In the genomic region with DNA sequence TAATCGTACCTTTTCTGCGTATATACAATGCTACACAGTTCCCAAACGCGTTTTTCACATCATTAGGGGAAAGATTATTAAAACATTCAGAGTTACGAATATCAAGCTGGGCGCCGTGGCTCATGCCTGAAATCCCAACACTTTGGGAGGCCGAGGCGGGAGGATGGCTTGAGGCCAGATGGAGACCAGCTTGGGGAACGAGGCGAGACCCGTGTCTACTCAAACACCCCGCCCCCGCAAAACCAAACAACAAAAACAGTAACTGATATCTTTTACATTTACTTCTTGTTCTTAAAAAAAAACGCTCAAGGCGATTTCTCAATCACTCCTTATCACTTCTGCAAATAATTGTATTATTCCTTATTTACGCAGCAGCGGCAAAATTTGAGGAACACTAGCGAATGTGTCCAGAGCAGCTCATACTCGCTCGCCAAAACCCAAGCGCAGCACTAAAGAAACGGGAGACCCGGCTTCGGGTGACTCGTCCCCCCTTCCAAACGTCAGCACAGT, we compare ENCODE assay signal across 8 cellular contexts. TPM values are rescaled to one million over a fixed set of nuclear protein-coding genes. Genes with fewer than 3 reads are reported as not detected.
DNase-seq lines count a peak whose midpoint lies in the region; ATAC-seq and TF ChIP-seq lines count a peak whose summit lies in the region.

No MANE protein-coding gene starts in this region.

- intact Hi-C loops in Right ventricle myocardium inferior (cut with DNase I) (loop anchor here (2.0 kb wide), 2 partner anchors 101 to 103 kb away; a partner anchor contains a TSS), cardiac septum (cut with DNase I) (loop anchor here (1.0 to 2.0 kb wide), 2 partner anchors 101 to 163 kb away; a partner anchor contains a TSS)

- peak overlapping the region; percentile 97 for H3K27ac Mint-ChIP-seq in mesothelial cell of epicardium

- no peaks in the 10 kb centered on the region for H3K27me3 Mint-ChIP-seq in mesothelial cell of epicardium (ENCODE audit: low read depth)

- ATAC-seq in Right ventricle myocardium inferior (no peak), HG02588 (IDR thresholded peaks at IDR 0.05; ENCODE audit: unreplicated experiment) (no peak)

- peaks cover 22% of the 10 kb centered on the region for H3K4me1 Mint-ChIP-seq in mesothelial cell of epicardium

- peak overlapping the region; percentile 95 for H3K4me3 Mint-ChIP-seq in mesothelial cell of epicardium

- TF ChIP-seq CTCF in choroid plexus epithelial cell (conservative IDR thresholded peaks at IDR 0.05; ENCODE audit: low read depth, low read length) (no peak), mesothelial cell of epicardium (IDR thresholded peaks at IDR 0.05; ENCODE audit: unreplicated experiment) (no peak)

- DNase-seq in Right ventricle myocardium inferior (ENCODE audit: missing footprints) (peak; percentile 76), cardiac septum (ENCODE audit: low spot score) (no peak), choroid plexus epithelial cell (ENCODE audit: low read depth) (peak; percentile 13), mesothelial cell of epicardium (ENCODE audit: low spot score in 2 of 2, unreplicated experiment in 2 of 2) (peak in 1 of 2 experiments; percentile 42), mucosa of gallbladder (ENCODE audit: low spot score) (no peak), putamen (ENCODE audit: low spot score) (no peak)
- DNase-seq in activated CD4-positive, CD25-positive, alpha-beta regulatory T cell (lab: John Stamatoyannopoulos, UW) = no peak

- peaks cover 13% of the 10 kb centered on the region for H3K36me3 Mint-ChIP-seq in mesothelial cell of epicardium

- peak overlapping the region; percentile 99 for H3K4me3 ChIP-seq in choroid plexus epithelial cell (ENCODE audit: low read depth, low read length)

- H3K9me3 Mint-ChIP-seq in mesothelial cell of epicardium = no peaks in the 10 kb centered on the region

RNA-seq across cellular contexts. Expression of a gene that starts 1.2 kb away (rescaled TPM):
- total RNA-seq in Right ventricle myocardium inferior (9.7 TPM), cardiac septum (8.4 TPM), mesothelial cell of epicardium (17.0 to 18.8 TPM (median 17.2 TPM) in 3 replicates), mucosa of gallbladder (15.5 TPM)

RNA-seq across cellular contexts. Expression of a gene that starts 10.8 kb away (rescaled TPM):
- total RNA-seq in Right ventricle myocardium inferior (829 TPM), cardiac septum (569 TPM), mesothelial cell of epicardium (1,307 to 1,400 TPM (median 1,389 TPM) in 3 replicates), mucosa of gallbladder (827 TPM)

RNA-seq across cellular contexts. Expression of a gene that starts 48.6 kb away (rescaled TPM):
- total RNA-seq in Right ventricle myocardium inferior (7.3 TPM), cardiac septum (7.9 TPM), mesothelial cell of epicardium (18.7 to 22.8 TPM (median 20.2 TPM) in 3 replicates), mucosa of gallbladder (10.6 TPM)

Comparison
In these comparisons a context has a peak if more than half of its experiments do, and no peak if none do; other contexts are left out.
1. DNase-seq: peak in Right ventricle myocardium inferior (single experiment) and choroid plexus epithelial cell (single experiment); none in cardiac septum (single experiment), mucosa of gallbladder (single experiment), activated CD4-positive, CD25-positive, alpha-beta regulatory T cell (0 of 4) and putamen (single experiment).